ENCODE assay signal across 1 cellular context in genomic region chr9:2229109-2229733, GRCh38.
TF ChIP-seq lines count a peak whose summit lies in the region.

No MANE protein-coding gene starts in this region.

TF ChIP-seq in H1, 55 proteins besides CTCF, POLR2A, EP300 and RAD21 (continued from another document):
- no peak for TF ChIP-seq CEBPB (IDR thresholded peaks at IDR 0.05; ENCODE audit: low read depth, low read length)
TF ChIP-seq in H1: peak in this region for 0.
